Comparison of ENCODE assay signal across 8 cellular contexts in the genomic region with DNA sequence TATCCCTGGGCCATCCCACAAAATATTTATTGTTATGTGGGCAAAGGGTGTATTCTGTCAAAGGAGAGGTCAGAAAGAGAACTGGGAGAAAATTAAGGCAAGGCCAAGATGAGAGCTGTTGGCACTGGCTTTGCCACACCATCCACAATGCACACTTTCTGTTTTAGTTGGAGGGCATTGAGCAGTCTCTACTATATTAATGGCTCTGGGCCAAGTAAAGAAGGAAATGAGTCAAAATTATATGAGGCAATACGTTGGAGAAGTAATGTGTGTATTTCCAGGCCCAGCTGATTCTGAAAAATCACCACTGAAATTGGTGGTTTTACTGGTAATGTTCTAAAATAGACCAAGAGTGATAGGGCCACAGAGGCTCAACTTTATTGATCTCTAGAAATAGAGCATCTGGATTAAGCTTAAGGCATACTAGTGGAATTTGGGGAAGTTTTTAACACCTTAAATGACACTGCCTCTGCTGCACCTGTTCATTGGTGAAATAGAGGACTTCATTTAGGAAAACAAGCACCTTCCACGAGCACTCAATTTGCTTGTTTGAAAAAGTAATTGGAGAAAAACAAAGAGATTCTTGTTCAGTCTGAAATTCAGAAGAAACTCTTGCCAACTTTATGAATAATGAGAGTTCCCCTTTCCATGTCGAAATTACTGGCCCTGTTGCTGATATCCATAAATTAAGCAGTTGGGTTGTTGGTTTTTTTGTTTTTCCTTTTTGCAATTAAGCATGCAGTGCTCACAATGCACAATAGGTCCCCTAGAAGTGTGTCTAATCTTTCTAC.
DNase-seq lines count a peak whose midpoint lies in the region; ATAC-seq and TF ChIP-seq lines count a peak whose summit lies in the region.

No MANE protein-coding gene starts in this region.

- no peaks in the 10 kb centered on the region for H3K27me3 ChIP-seq in BLaER1

- peak overlapping the region; percentile 2; the same call in 1 of the 2 replicates for H3K4me2 ChIP-seq in BLaER1

- TF ChIP-seq CTCF in fibroblast of the aortic adventitia (IDR thresholded peaks at IDR 0.05; ENCODE audit: insufficient read depth, low read length) = no peak

- DNase-seq in H4 (ENCODE audit: low spot score) = peak; percentile 23
- peak; percentile 70 for DNase-seq in NCI-H226
- peak; percentile 82 for DNase-seq in fibroblast of the aortic adventitia (ENCODE audit: low read depth)
- DNase-seq in activated CD8-positive, alpha-beta memory T cell treated with anti-CD3 and anti-CD28 coated beads for 24 hours = no peak
- no peak for DNase-seq in NCI-H187 treated with DMSO at 0.1 percent for 48 hours (lab: John Stamatoyannopoulos, UW)
- DNase-seq in erythroblast (lab: John Stamatoyannopoulos, UW) = no peak

- TF ChIP-seq POLR2A in erythroblast (IDR thresholded peaks at IDR 0.05; ENCODE audit: low read length) = no peak

- no peaks in the 10 kb centered on the region for H3K4me1 ChIP-seq in BLaER1

- H3K9ac ChIP-seq in BLaER1 = no peak overlapping the region

- no peak overlapping the region for H3K27ac ChIP-seq in BLaER1

- H3K4me3 ChIP-seq in BLaER1 (no peak overlapping the region), fibroblast of the aortic adventitia (ENCODE audit: low read depth, low read length) (no peak overlapping the region)

- ATAC-seq in GM21526 (IDR thresholded peaks at IDR 0.05; ENCODE audit: low FRiP score, unreplicated experiment) = no peak

- H4K20me1 ChIP-seq in BLaER1 = no peaks in the 10 kb centered on the region

- no peaks in the 10 kb centered on the region for H3K9me3 ChIP-seq in BLaER1

- no peaks in the 10 kb centered on the region for H3K36me3 ChIP-seq in BLaER1

Comparison
In these comparisons a context has a peak if more than half of its experiments do, and no peak if none do; other contexts are left out.
1. DNase-seq: peak in H4 (single experiment), NCI-H226 (single experiment) and fibroblast of the aortic adventitia (single experiment); none in activated CD8-positive, alpha-beta memory T cell treated with anti-CD3 and anti-CD28 coated beads for 24 hours (single experiment), NCI-H187 treated with DMSO at 0.1 percent for 48 hours (single experiment) and erythroblast (0 of 2).